25 cellular contexts compared by ENCODE assay signal in the genomic region with DNA sequence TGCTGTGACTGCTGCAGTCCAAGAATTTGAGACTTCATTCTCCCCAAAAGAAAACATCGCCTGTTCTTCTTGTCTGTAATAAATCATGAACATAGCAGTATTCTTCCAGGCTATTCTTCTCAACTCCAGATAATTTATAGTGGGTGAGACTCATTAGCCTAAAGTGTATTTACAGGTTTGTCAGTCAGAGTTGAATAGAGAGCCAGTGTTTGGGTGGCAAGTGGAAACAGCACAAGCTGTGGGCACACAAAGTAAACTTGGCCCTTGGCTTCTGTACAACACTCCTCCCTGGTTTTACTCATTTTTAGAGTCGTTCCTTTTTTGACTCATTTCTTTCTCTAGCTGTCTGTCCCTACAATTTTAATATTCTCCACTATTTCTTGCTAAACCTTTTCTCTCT.
DNase-seq lines count a peak whose midpoint lies in the region; ATAC-seq, FAIRE-seq and TF ChIP-seq lines count a peak whose summit lies in the region.
"Had no signal": no experiment of that assay in that cellular context is flagged by ENCODE, and none has a peak within 500 bp of the region (broad histone marks: within the 10 kb centered on the region; RNA-seq: fewer than 3 reads in every experiment).

No MANE protein-coding gene starts in this region.

- H3K9me3 ChIP-seq in H9 (ENCODE audit: control insufficient read depth, low read depth, low read length) (peaks cover 13% of the 10 kb centered on the region), pancreas (no peaks in the 10 kb centered on the region)

- DNase-seq in H9: no peak
- DNase-seq in NCI-H774 (lab: John Stamatoyannopoulos, UW): peak; percentile 36
- DNase-seq in astrocyte of the hippocampus (ENCODE audit: low read depth, low spot score): peak; percentile 33
- DNase-seq in pancreas: no peak
- DNase-seq in SIG-M5 (lab: John Stamatoyannopoulos, UW): no peak
- DNase-seq in stimulated activated CD4-positive, alpha-beta T cell treated with anti-CD3 and anti-CD28 coated beads, Interleukin-15, amount 100 ng/mL, for 24 hours: no peak
- DNase-seq in T1000 (lab: John Stamatoyannopoulos, UW): no peak
- no peak for DNase-seq in T-helper 2 cell treated with Interferon-gamma antibody and Interleukin-4, amounts not matched to agents 5 μg/mL and 100 μg/mL, for 36 hours (ENCODE audit: low spot score)
- DNase-seq: DMS79, GOT3, Karpas-422, MV-4-11, NCI-H1105 treated with DMSO at 0.1 percent for 48 hours, NCI-H1694 treated with DMSO at 0.1 percent for 48 hours, NCI-H2081 treated with DMSO at 0.1 percent for 48 hours, NCI-H2171 treated with DMSO at 0.1 percent for 48 hours, NCI-H446, NCI-H526 treated with DMSO at 0.1 percent for 48 hours, OCI-M1, SW 1271 had no signal

- no peaks in the 10 kb centered on the region for H3K27me3 ChIP-seq in H9 (ENCODE audit: insufficient read depth, low read length)
- no peaks in the 10 kb centered on the region for H3K27me3 ChIP-seq in pancreas

- no peak overlapping the region for H2BK5ac ChIP-seq in H9 (ENCODE audit: insufficient read length, low read length)

- intact Hi-C loops in pancreas (cut with DNase I): no loop called here

- no peak overlapping the region for H3K56ac ChIP-seq in H9 (ENCODE audit: insufficient read length, low read depth, low read length)

- H3K79me1 ChIP-seq in H9 (ENCODE audit: insufficient read depth, low read depth, low read length, poor library complexity, severe bottlenecking): no peaks in the 10 kb centered on the region

- H4K20me1 ChIP-seq in H9 (ENCODE audit: control insufficient read depth, insufficient read depth, insufficient read length): no peaks in the 10 kb centered on the region

- no peak overlapping the region for H3K4me2 ChIP-seq in H9 (ENCODE audit: insufficient read depth, insufficient read length, low read length)
- H3K4me2 ChIP-seq: A549 had no signal

- peaks cover 14 to 24% of the 10 kb centered on the region in 2 experiments for H3K9me3 Mint-ChIP-seq in H9
- peaks cover 16% of the 10 kb centered on the region for H3K9me3 Mint-ChIP-seq in T-helper 2 cell treated with Interferon-gamma antibody and Interleukin-4, amounts not matched to agents 5 μg/mL and 100 μg/mL, for 36 hours

- peaks cover 13 to 19% (median 19%) of the 10 kb centered on the region in 3 experiments for H3K36me3 Mint-ChIP-seq in H9 (ENCODE audit: insufficient read depth in 1 of 3, low read depth in 3 of 3)
- peaks cover 3% of the 10 kb centered on the region for H3K36me3 Mint-ChIP-seq in T-helper 2 cell treated with Interferon-gamma antibody and Interleukin-4, amounts not matched to agents 5 μg/mL and 100 μg/mL, for 36 hours (ENCODE audit: low read depth)

- H2AFZ ChIP-seq in H9 (ENCODE audit: low read length): no peak overlapping the region

- H3K23me2 ChIP-seq in H9 (ENCODE audit: insufficient read length, low read depth, low read length, poor library complexity, severe bottlenecking): no peaks in the 10 kb centered on the region

- TF ChIP-seq CTCF in H9 (conservative IDR thresholded peaks at IDR 0.05): no peak
- no peak for TF ChIP-seq CTCF in pancreas (IDR thresholded peaks at IDR 0.05)

- no peak overlapping the region for H3K23ac ChIP-seq in H9 (ENCODE audit: insufficient read length, low read depth, low read length)

- H3K36me3 ChIP-seq in pancreas: no peaks in the 10 kb centered on the region

- no peak overlapping the region for H2AK5ac ChIP-seq in H9 (ENCODE audit: insufficient read length, low read length)

- ATAC-seq in pancreas: peak in 3 of 4 donors; percentile 42 to 85 (median 52)
- ATAC-seq: A549, HCT116 had no signal

- WGBS in H9 (ENCODE audit: extremely low coverage, insufficient read length, low lambda C conversion rate): no CpG with 5 or more reads among the region's 2 CpGs
- WGBS in pancreas, 2 donors: 40 to 48% methylated on average over 2 of the region's 2 CpGs

- no peak for FAIRE-seq in pancreas (lab: Jason Lieb, UNC)
- FAIRE-seq: A549, RCC 7860 had no signal

- no peak overlapping the region for H4K5ac ChIP-seq in H9 (ENCODE audit: insufficient read length, low read depth, low read length)

- H3K4me1 ChIP-seq in H9 (ENCODE audit: insufficient read depth, low read length): peaks cover 3% of the 10 kb centered on the region; the same call in 1 of the 2 replicates
- peaks cover 0 to 7% (median 0%) of the 10 kb centered on the region in 3 donors for H3K4me1 ChIP-seq in pancreas
- H3K4me1 ChIP-seq: A549 had no signal

- no peak overlapping the region for H2BK15ac ChIP-seq in H9 (ENCODE audit: low read depth, low read length)

- no peak overlapping the region for H2BK20ac ChIP-seq in H9 (ENCODE audit: low read depth, low read length, poor library complexity, severe bottlenecking)

- H2BK120ac ChIP-seq in H9 (ENCODE audit: low read depth, low read length, poor library complexity, severe bottlenecking): no peak overlapping the region

- H3K4me3 Mint-ChIP-seq in H9: no peak overlapping the region
- no peak overlapping the region for H3K4me3 Mint-ChIP-seq in T-helper 2 cell treated with Interferon-gamma antibody and Interleukin-4, amounts not matched to agents 5 μg/mL and 100 μg/mL, for 36 hours
- H3K4me3 Mint-ChIP-seq: B cell had no signal

- H3K27me3 Mint-ChIP-seq in H9 (ENCODE audit: low read depth): no peaks in the 10 kb centered on the region
- no peaks in the 10 kb centered on the region for H3K27me3 Mint-ChIP-seq in T-helper 2 cell treated with Interferon-gamma antibody and Interleukin-4, amounts not matched to agents 5 μg/mL and 100 μg/mL, for 36 hours (ENCODE audit: low read depth)
- H3K27me3 Mint-ChIP-seq: B cell had no signal

- 0 out of 7 replicates have a peak overlapping the region, but pooled peaks of 2 of the 3 experiments have one; percentile 2 to 25 for H3K27ac Mint-ChIP-seq in H9
- no peak overlapping the region for H3K27ac Mint-ChIP-seq in T-helper 2 cell treated with Interferon-gamma antibody and Interleukin-4, amounts not matched to agents 5 μg/mL and 100 μg/mL, for 36 hours
- H3K27ac Mint-ChIP-seq: B cell had no signal

- H4K8ac ChIP-seq in H9 (replicated peaks; ENCODE audit: insufficient read length, low read depth, low read length): no peak overlapping the region

- no peak overlapping the region for H3K18ac ChIP-seq in H9 (ENCODE audit: insufficient read length, low read depth, low read length)

- H3K9ac ChIP-seq in H9 (ENCODE audit: extremely low read depth, insufficient read length, low read length): no peak overlapping the region

- no peak overlapping the region for H3T11ph ChIP-seq in H9 (ENCODE audit: low read length)

- no peak overlapping the region for H4K91ac ChIP-seq in H9 (ENCODE audit: insufficient read length, low read depth, low read length)

- no peaks in the 10 kb centered on the region for H3K79me2 ChIP-seq in H9 (ENCODE audit: insufficient read depth, low read length)

- no peak overlapping the region for H3K4me3 ChIP-seq in pancreas
- H3K4me3 ChIP-seq: A549, SK-N-MC had no signal

- no peak overlapping the region for H2BK12ac ChIP-seq in H9 (ENCODE audit: insufficient read length, low read depth, low read length)

- no peak overlapping the region for H3K14ac ChIP-seq in H9 (ENCODE audit: insufficient read depth, low read length)

- H3K27ac ChIP-seq in H9 (ENCODE audit: insufficient read length, low read depth, low read length) (no peak overlapping the region), pancreas (no peak overlapping the region)
- H3K27ac ChIP-seq: A549, SK-N-MC had no signal

- H3K4me1 Mint-ChIP-seq in H9: peaks cover 16 to 18% of the 10 kb centered on the region in 2 experiments
- H3K4me1 Mint-ChIP-seq in T-helper 2 cell treated with Interferon-gamma antibody and Interleukin-4, amounts not matched to agents 5 μg/mL and 100 μg/mL, for 36 hours (ENCODE audit: low read depth): peaks cover 13% of the 10 kb centered on the region

- H3K4ac ChIP-seq in H9 (ENCODE audit: low read depth, low read length): no peak overlapping the region

Comparison
In these comparisons a context has a peak if more than half of its experiments do, and no peak if none do; other contexts are left out.
1. DNase-seq: peak in NCI-H774 (single experiment) and astrocyte of the hippocampus (single experiment); none in H9 (single experiment), pancreas (0 of 6), SIG-M5 (single experiment), stimulated activated CD4-positive, alpha-beta T cell treated with anti-CD3 and anti-CD28 coated beads, Interleukin-15, amount 100 ng/mL, for 24 hours (single experiment), T1000 (single experiment) and T-helper 2 cell treated with Interferon-gamma antibody and Interleukin-4, amounts not matched to agents 5 μg/mL and 100 μg/mL, for 36 hours (single experiment).